7 cellular contexts compared by ENCODE assay signal in the genomic region with DNA sequence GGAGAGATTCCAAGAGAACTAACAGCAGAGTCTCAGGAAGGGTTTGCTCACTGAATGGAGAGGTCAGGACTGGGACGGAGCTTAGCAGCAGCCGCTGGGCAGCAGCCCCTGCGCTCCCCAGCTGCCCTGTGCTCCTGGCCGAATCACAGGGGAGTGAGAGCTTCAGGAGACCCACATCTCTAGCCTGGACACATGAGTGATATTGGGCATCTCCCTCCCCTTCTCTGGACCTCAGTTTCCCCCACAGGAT.
DNase-seq lines count a peak whose midpoint lies in the region; ATAC-seq lines count a peak whose summit lies in the region.

No MANE protein-coding gene starts in this region.

- H3K4me3 Mint-ChIP-seq in stimulated activated memory B cell treated with anti-CD40 and anti-IgM and Interleukin-4, amounts not matched to agents 10 μg/mL and 1 μg/mL and 100 μg/mL, for 72 hours: peak overlapping the region; percentile 63

- H3K4me3 ChIP-seq in HUES6 (ENCODE audit: low read depth, low read length) (peak overlapping the region; percentile 55), adipocyte (ENCODE audit: low read length) (peak overlapping the region; percentile 78)

- peak overlapping the region; percentile 50 for H3K9ac ChIP-seq in HUES6 (ENCODE audit: low read length)
- peak overlapping the region; percentile 55 for H3K9ac ChIP-seq in adipocyte (ENCODE audit: low read length)

- no peaks in the 10 kb centered on the region for H3K36me3 Mint-ChIP-seq in stimulated activated memory B cell treated with anti-CD40 and anti-IgM and Interleukin-4, amounts not matched to agents 10 μg/mL and 1 μg/mL and 100 μg/mL, for 72 hours

- peaks cover 44% of the 10 kb centered on the region for H3K27me3 Mint-ChIP-seq in stimulated activated memory B cell treated with anti-CD40 and anti-IgM and Interleukin-4, amounts not matched to agents 10 μg/mL and 1 μg/mL and 100 μg/mL, for 72 hours

- H3K4me1 ChIP-seq in HUES6 (ENCODE audit: control insufficient read depth, insufficient read depth, low read length): peaks cover 17% of the 10 kb centered on the region
- H3K4me1 ChIP-seq in adipocyte (ENCODE audit: control insufficient read depth, insufficient read depth, low read length): peaks cover 8% of the 10 kb centered on the region

- peaks cover 2% of the 10 kb centered on the region for H3K9me3 Mint-ChIP-seq in stimulated activated memory B cell treated with anti-CD40 and anti-IgM and Interleukin-4, amounts not matched to agents 10 μg/mL and 1 μg/mL and 100 μg/mL, for 72 hours

- no peak overlapping the region for H3K27ac Mint-ChIP-seq in stimulated activated memory B cell treated with anti-CD40 and anti-IgM and Interleukin-4, amounts not matched to agents 10 μg/mL and 1 μg/mL and 100 μg/mL, for 72 hours

- no peak overlapping the region for H3K27ac ChIP-seq in HUES6 (ENCODE audit: low read depth, low read length)

- H3K27me3 ChIP-seq in HUES6 (ENCODE audit: control insufficient read depth, insufficient read depth, low read length): peaks cover 30% of the 10 kb centered on the region
- H3K27me3 ChIP-seq in adipocyte (replicated peaks; ENCODE audit: control insufficient read depth, insufficient read depth, low read length): peaks cover 6% of the 10 kb centered on the region

- no peak for ATAC-seq in stimulated activated memory B cell treated with anti-CD40 and anti-IgM and Interleukin-4, amounts not matched to agents 10 μg/mL and 1 μg/mL and 100 μg/mL, for 72 hours
- no peak for ATAC-seq in HG02678 (IDR thresholded peaks at IDR 0.05; ENCODE audit: unreplicated experiment)
- ATAC-seq in HG03039 (IDR thresholded peaks at IDR 0.05; ENCODE audit: unreplicated experiment): no peak

- H3K9me3 ChIP-seq in HUES6 (ENCODE audit: control insufficient read depth, insufficient read depth, low read depth, low read length): 0 out of 2 replicates have a peak, but pooled peaks cover 4% of the 10 kb centered on the region
- H3K9me3 ChIP-seq in adipocyte (ENCODE audit: control insufficient read depth, low read length): peaks cover 3% of the 10 kb centered on the region

- DNase-seq in adipocyte (ENCODE audit: low read depth) (no peak), iPS-NIHi11 (ENCODE audit: low spot score) (peak; percentile 39), ACHN (no peak)

- H3K4me1 Mint-ChIP-seq in stimulated activated memory B cell treated with anti-CD40 and anti-IgM and Interleukin-4, amounts not matched to agents 10 μg/mL and 1 μg/mL and 100 μg/mL, for 72 hours: peaks cover 6% of the 10 kb centered on the region

- H3K36me3 ChIP-seq in HUES6 (ENCODE audit: control insufficient read depth, insufficient read depth, low read length) (no peaks in the 10 kb centered on the region), adipocyte (ENCODE audit: control insufficient read depth, insufficient read depth, low read length, severe bottlenecking) (no peaks in the 10 kb centered on the region)

- in situ Hi-C loops in ACHN (cut with HindIII; ENCODE audit: low pct_ligation_motif_present, low pct_unique_long_range_greater_than_20kb, low sequenced_read_pairs): no loop called here
